In the genomic region with DNA sequence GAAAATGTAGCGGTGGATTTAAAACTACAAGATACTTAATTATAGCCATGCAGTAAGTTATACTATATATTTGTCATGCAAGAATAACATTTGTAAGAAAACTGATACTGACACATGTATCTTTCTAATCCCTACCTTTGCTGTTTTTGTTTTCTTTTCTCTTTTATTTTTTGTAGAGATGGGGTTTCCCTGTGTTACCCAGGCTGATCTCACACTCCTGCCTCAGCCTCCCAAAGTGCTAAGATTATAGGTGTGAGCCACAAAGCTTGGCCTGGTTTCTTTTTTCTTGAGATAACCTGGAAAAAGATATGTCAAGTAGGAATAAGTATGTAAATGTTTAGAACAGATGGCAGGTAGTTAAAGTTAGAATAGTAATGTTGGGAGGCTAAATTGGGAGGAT, we compare ENCODE assay signal across 27 cellular contexts. TPM values are rescaled to one million over a fixed set of nuclear protein-coding genes. Genes with fewer than 3 reads are reported as not detected.
"Had no signal": no experiment of that assay in that cellular context is flagged by ENCODE, and none has a peak within 500 bp of the region (broad histone marks: within the 10 kb centered on the region; RNA-seq: fewer than 3 reads in every experiment).

No MANE protein-coding gene starts in this region.

- H3K27ac ChIP-seq: ascending aorta, brain microvascular endothelial cell, coronary artery, left ventricle myocardium inferior, parathyroid adenoma, sigmoid colon, stomach, thyroid gland, upper lobe of left lung, vagina had no signal

- H3K4me3 Mint-ChIP-seq: activated naive CD8-positive, alpha-beta T cell; neural crest cell; stimulated activated naive B cell treated with anti-CD40 and anti-IgM and Interleukin-4, amounts not matched to agents 10 μg/mL and 1 μg/mL and 100 μg/mL, for 72 hours had no signal

- H3K9me3 ChIP-seq: ascending aorta, esophagus squamous epithelium, left ventricle myocardium inferior, psoas muscle, sigmoid colon, stomach, thyroid gland, upper lobe of left lung, vagina had no signal

- H3K9me3 Mint-ChIP-seq: neural crest cell; stimulated activated naive B cell treated with anti-CD40 and anti-IgM and Interleukin-4, amounts not matched to agents 10 μg/mL and 1 μg/mL and 100 μg/mL, for 72 hours had no signal

- H3K27me3 ChIP-seq: ascending aorta, brain microvascular endothelial cell, esophagus squamous epithelium, sigmoid colon, stomach, thyroid gland, upper lobe of left lung, vagina had no signal

- H3K36me3 ChIP-seq: sigmoid colon, thyroid gland had no signal

- ATAC-seq: psoas muscle; stimulated activated naive B cell treated with anti-CD40 and anti-IgM and Interleukin-4, amounts not matched to agents 10 μg/mL and 1 μg/mL and 100 μg/mL, for 72 hours had no signal

- H3K27ac Mint-ChIP-seq: activated naive CD8-positive, alpha-beta T cell; stimulated activated naive B cell treated with anti-CD40 and anti-IgM and Interleukin-4, amounts not matched to agents 10 μg/mL and 1 μg/mL and 100 μg/mL, for 72 hours had no signal

- H3K4me1 ChIP-seq: parathyroid adenoma had no signal

- H3K27me3 Mint-ChIP-seq: activated naive CD8-positive, alpha-beta T cell; stimulated activated naive B cell treated with anti-CD40 and anti-IgM and Interleukin-4, amounts not matched to agents 10 μg/mL and 1 μg/mL and 100 μg/mL, for 72 hours had no signal

- DNase-seq: activated CD4-positive, alpha-beta T cell treated with anti-CD3 and anti-CD28 coated beads, Interleukin-2, amount 50 U/mL, for 1 hour; activated CD8-positive, alpha-beta memory T cell treated with anti-CD3 and anti-CD28 coated beads, Interleukin-2, amount 50 U/mL, for 4 hours; activated naive CD4-positive, alpha-beta T cell treated with Interleukin-2 at 50 U/mL for 16 hours; activated T-cell treated with anti-CD3 and anti-CD28 coated beads, Interleukin-2, amount 50 U/mL, for 48 hours; brain microvascular endothelial cell; esophagus squamous epithelium; islet precursor cell; left ventricle myocardium inferior; mesendoderm; occipital lobe; psoas muscle; sigmoid colon; small intestine; stimulated activated CD4-positive, alpha-beta T cell treated with anti-CD3 and anti-CD28 coated beads, Interleukin-4, amount 100 ng/mL, for 24 hours; stimulated activated naive B cell treated with anti-CD40 and anti-IgM and Interleukin-4, amounts not matched to agents 10 μg/mL and 1 μg/mL and 100 μg/mL, for 72 hours; stomach; T-helper 2 cell; thyroid gland; upper lobe of left lung had no signal

- H3K4me3 ChIP-seq: ascending aorta, coronary artery, esophagus squamous epithelium, left ventricle myocardium inferior, lung, psoas muscle, sigmoid colon, stomach, thyroid gland, upper lobe of left lung, vagina had no signal

RNA-seq across cellular contexts. Expression of a gene that starts 47.3 kb away (rescaled TPM):
- total RNA-seq: activated CD8-positive, alpha-beta memory T cell treated with anti-CD3 and anti-CD28 coated beads for 36 hours; ascending aorta; left ventricle myocardium inferior; sigmoid colon; vagina had no signal
